Comparison of ENCODE assay signal across 17 cellular contexts in the genomic region with DNA sequence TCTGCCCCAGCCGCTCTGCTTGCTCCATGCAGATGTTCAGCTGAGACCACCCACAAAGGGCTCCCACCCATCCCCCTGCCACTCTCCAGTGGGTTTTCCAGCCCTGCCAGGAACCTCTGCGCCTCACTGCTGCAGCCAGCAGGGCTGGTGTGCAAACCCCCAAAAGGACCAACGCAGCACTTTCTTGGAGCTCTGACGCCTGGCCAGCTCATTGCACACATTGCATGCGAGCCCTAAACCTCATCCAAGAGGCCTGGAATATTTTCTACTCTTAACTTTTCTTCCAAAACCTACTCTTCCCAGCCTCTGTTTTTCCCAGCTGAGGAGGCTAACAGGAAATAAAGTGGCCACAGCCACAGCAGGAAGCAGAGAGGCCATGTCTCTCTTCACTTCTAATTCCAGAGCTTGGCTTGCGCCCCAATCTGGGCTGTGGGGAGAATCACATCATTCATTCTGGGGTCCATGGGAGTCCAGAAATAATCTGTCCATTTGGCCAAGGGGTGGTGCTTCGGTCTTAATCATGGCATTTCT. TPM values are rescaled to one million over a fixed set of nuclear protein-coding genes. Genes with fewer than 3 reads are reported as not detected.
DNase-seq lines count a peak whose midpoint lies in the region; ATAC-seq and TF ChIP-seq lines count a peak whose summit lies in the region.
"Had no signal": no experiment of that assay in that cellular context is flagged by ENCODE, and none has a peak within 500 bp of the region (broad histone marks: within the 10 kb centered on the region; RNA-seq: fewer than 3 reads in every experiment).

No MANE protein-coding gene starts in this region.

- H3K27me3 Mint-ChIP-seq in activated T-helper 17 cell treated with anti-CD3 and anti-CD28 coated beads, Interleukin-2, amount 50 U/mL, for 72 hours: peaks cover 3% of the 10 kb centered on the region

- DNase-seq in Daoy (ENCODE audit: low read depth) (peak; percentile 77), SJSA1 (ENCODE audit: low read depth in 1 of 2, low spot score in 2 of 2) (peak; percentile 88 to 93), left cardiac atrium (peak; percentile 30), coronary artery (ENCODE audit: low spot score) (no peak), NCI-H1105 (lab: John Stamatoyannopoulos, UW) (no peak)
- DNase-seq: activated CD4-positive, alpha-beta T cell treated with anti-CD3 and anti-CD28 coated beads, Interleukin-2, amount 50 U/mL, for 4 hours; activated naive CD4-positive, alpha-beta T cell treated with Interleukin-2 at 50 U/mL for 16 hours; CD8-positive, alpha-beta T cell; colonic mucosa; foreskin melanocyte; NCI-H2171; PC-9 had no signal

- no peak overlapping the region for H3K9ac ChIP-seq in skeletal muscle tissue (ENCODE audit: low read depth in 1 of 3, low read length in 3 of 3)

- H3K27ac ChIP-seq in SJSA1: peak overlapping the region; percentile 93
- H3K27ac ChIP-seq in skeletal muscle tissue (ENCODE audit: low read depth, low read length): peak overlapping the region; percentile 76
- H3K27ac ChIP-seq in coronary artery: peak overlapping the region in 1 of 2 donors; percentile 46
- H3K27ac ChIP-seq: HL-60, PC-9 had no signal

- no peaks in the 10 kb centered on the region for H3K36me3 Mint-ChIP-seq in activated T-helper 17 cell treated with anti-CD3 and anti-CD28 coated beads, Interleukin-2, amount 50 U/mL, for 72 hours (ENCODE audit: low read depth)
- H3K36me3 Mint-ChIP-seq: CD8-positive, alpha-beta T cell had no signal

- no peaks in the 10 kb centered on the region for H3K4me1 Mint-ChIP-seq in activated T-helper 17 cell treated with anti-CD3 and anti-CD28 coated beads, Interleukin-2, amount 50 U/mL, for 72 hours

- H3K4me3 ChIP-seq in SJSA1: no peak overlapping the region
- H3K4me3 ChIP-seq in skeletal muscle tissue (ENCODE audit: low read length in 3 of 3): no peak overlapping the region
- H3K4me3 ChIP-seq in coronary artery: no peak overlapping the region
- H3K4me3 ChIP-seq: colonic mucosa, PC-9 had no signal

- no peak overlapping the region for H3K4me3 Mint-ChIP-seq in activated T-helper 17 cell treated with anti-CD3 and anti-CD28 coated beads, Interleukin-2, amount 50 U/mL, for 72 hours
- H3K4me3 Mint-ChIP-seq: CD8-positive, alpha-beta T cell had no signal

- no peak overlapping the region for H3K27ac Mint-ChIP-seq in activated T-helper 17 cell treated with anti-CD3 and anti-CD28 coated beads, Interleukin-2, amount 50 U/mL, for 72 hours
- H3K27ac Mint-ChIP-seq: CD8-positive, alpha-beta T cell had no signal

- H3K36me3 ChIP-seq in SJSA1 (no peaks in the 10 kb centered on the region), skeletal muscle tissue (ENCODE audit: control insufficient read depth in 3 of 3, insufficient read depth in 3 of 3, low read length in 3 of 3) (no peaks in the 10 kb centered on the region)
- H3K36me3 ChIP-seq: colonic mucosa had no signal

- H3K9me3 ChIP-seq in SJSA1 (replicated peaks): no peaks in the 10 kb centered on the region
- H3K9me3 ChIP-seq in skeletal muscle tissue (ENCODE audit: control insufficient read depth in 3 of 3, low read length in 3 of 3): no peaks in the 10 kb centered on the region
- H3K9me3 ChIP-seq: colonic mucosa had no signal

- ATAC-seq in left cardiac atrium: peak; percentile 37 to 67
- no peak for ATAC-seq in GM21447 (IDR thresholded peaks at IDR 0.05; ENCODE audit: unreplicated experiment)
- ATAC-seq in activated T-helper 17 cell treated with anti-CD3 and anti-CD28 coated beads, Interleukin-2, amount 50 U/mL, for 72 hours (replicated peaks): no peak
- ATAC-seq: CD8-positive, alpha-beta T cell had no signal

- no peaks in the 10 kb centered on the region for H3K9me3 Mint-ChIP-seq in activated T-helper 17 cell treated with anti-CD3 and anti-CD28 coated beads, Interleukin-2, amount 50 U/mL, for 72 hours
- H3K9me3 Mint-ChIP-seq: CD8-positive, alpha-beta T cell had no signal

- intact Hi-C loops in left cardiac atrium (cut with DNase I): no loop called here

- peaks cover 49% of the 10 kb centered on the region for H3K4me1 ChIP-seq in SJSA1 (replicated peaks)
- peaks cover 21 to 28% (median 26%) of the 10 kb centered on the region in 3 donors for H3K4me1 ChIP-seq in skeletal muscle tissue (ENCODE audit: control insufficient read depth in 3 of 3, insufficient read depth in 3 of 3, low read length in 3 of 3)
- H3K4me1 ChIP-seq: colonic mucosa had no signal

- no peak for TF ChIP-seq CTCF in coronary artery (IDR thresholded peaks at IDR 0.05)

- H3K27me3 ChIP-seq in SJSA1 (replicated peaks) (no peaks in the 10 kb centered on the region), skeletal muscle tissue (ENCODE audit: control insufficient read depth in 3 of 3, insufficient read depth in 3 of 3, low read length in 3 of 3) (peaks cover 0 to 5% (median 0%) of the 10 kb centered on the region in 3 donors)
- H3K27me3 ChIP-seq: colonic mucosa had no signal

RNA-seq across cellular contexts. Expression of gene FAM170B, which starts 4.6 kb away (rescaled TPM):
- not detected in 2 replicates for total RNA-seq in Daoy (2014; rRNA removed; shearing (Covaris generic))
- total RNA-seq in SJSA1 (2014; rRNA removed; shearing (Covaris generic)): not detected in 2 replicates
- total RNA-seq in left cardiac atrium: not detected
- not detected for total RNA-seq in skeletal muscle tissue
- not detected for total RNA-seq in activated T-helper 17 cell treated with anti-CD3 and anti-CD28 coated beads, Interleukin-2, amount 50 U/mL, for 72 hours
- total RNA-seq: CD8-positive, alpha-beta T cell; colonic mucosa; kidney epithelial cell; PC-9 had no signal

RNA-seq across cellular contexts. Expression of gene VSTM4, which starts 23.1 kb away (rescaled TPM):
- 3.3 and 9.5 TPM in 2 replicates for total RNA-seq in Daoy (2014; rRNA removed; shearing (Covaris generic))
- total RNA-seq in SJSA1 (2014; rRNA removed; shearing (Covaris generic)): 1.8 and 3.7 TPM in 2 replicates
- total RNA-seq in left cardiac atrium (10 to 100 TPM; 17.2 to 21.0 TPM), skeletal muscle tissue (40.7 TPM)
- under 1 TPM; 0.06 to 0.13 TPM for total RNA-seq in activated T-helper 17 cell treated with anti-CD3 and anti-CD28 coated beads, Interleukin-2, amount 50 U/mL, for 72 hours
- total RNA-seq: CD8-positive, alpha-beta T cell; PC-9 had no signal

RNA-seq across cellular contexts. Expression of gene TMEM273, which starts 49.8 kb away (rescaled TPM):
- total RNA-seq in Daoy (2014; rRNA removed; shearing (Covaris generic)): not detected in 2 replicates
- not detected in 2 replicates for total RNA-seq in SJSA1 (2014; rRNA removed; shearing (Covaris generic))
- 10 to 100 TPM; 14.6 to 29.5 TPM for total RNA-seq in left cardiac atrium
- 6.8 TPM for total RNA-seq in skeletal muscle tissue
- total RNA-seq in activated T-helper 17 cell treated with anti-CD3 and anti-CD28 coated beads, Interleukin-2, amount 50 U/mL, for 72 hours: 100 to 1,000 TPM in 1 of 2 donors, 10 to 100 TPM in 1; 92.2 to 262 TPM

Comparison
In these comparisons a context has a peak if more than half of its experiments do, and no peak if none do; other contexts are left out.
1. DNase-seq: peak in Daoy (single experiment), SJSA1 (2 of 2) and left cardiac atrium (single experiment); none in coronary artery (single experiment) and NCI-H1105 (single experiment).
2. ATAC-seq: peak in left cardiac atrium (2 of 2); none in GM21447 (single experiment) and activated T-helper 17 cell treated with anti-CD3 and anti-CD28 coated beads, Interleukin-2, amount 50 U/mL, for 72 hours (single experiment).